Comparison of ENCODE assay signal across 8 cellular contexts in genomic region chr16:48156790-48157209, GRCh38. TPM values are rescaled to one million over a fixed set of nuclear protein-coding genes. Genes with fewer than 3 reads are reported as not detected.
DNase-seq lines count a peak whose midpoint lies in the region; ATAC-seq, FAIRE-seq and TF ChIP-seq lines count a peak whose summit lies in the region.

No MANE protein-coding gene starts in this region.

- TF ChIP-seq EP300 in K562 (IDR thresholded peaks at IDR 0.05; ENCODE audit: low read length), result no peak

- no peaks in the 10 kb centered on the region for H3K4me1 ChIP-seq in BE2C
- peaks cover 0 to 3% of the 10 kb centered on the region in 2 experiments; a peak in 2 of 5 replicates for H3K4me1 ChIP-seq in K562 (replicated peaks in 1 of 2; ENCODE audit: control insufficient read depth in 2 of 2, insufficient read depth in 2 of 2, low read length in 2 of 2)
- peaks cover 6 to 15% (median 7%) of the 10 kb centered on the region in 3 donors for H3K4me1 ChIP-seq in skeletal muscle tissue (ENCODE audit: control insufficient read depth in 3 of 3, insufficient read depth in 3 of 3, low read length in 3 of 3)

- peak overlapping the region; percentile 75; the same call in 1 of the 2 replicates for H2AFZ ChIP-seq in K562 (ENCODE audit: low read depth, low read length)

- FAIRE-seq in K562 (lab: Jason Lieb, UNC), result peak; percentile 87

- no peaks in the 10 kb centered on the region for H3K27me3 ChIP-seq in BE2C
- peaks cover 15 to 50% of the 10 kb centered on the region in 2 experiments; a peak in 3 of 5 replicates for H3K27me3 ChIP-seq in K562 (ENCODE audit: control insufficient read depth in 2 of 2, insufficient read depth in 2 of 2, low read length in 2 of 2)
- H3K27me3 ChIP-seq in skeletal muscle tissue (ENCODE audit: control insufficient read depth in 3 of 3, insufficient read depth in 3 of 3, low read length in 3 of 3), result no peaks in the 10 kb centered on the region

- in situ Hi-C loops in K562 (cut with MboI), result no loop called here

- DNase-seq in BE2C (peak; percentile 87), NCI-H2029 (lab: John Stamatoyannopoulos, UW) (peak; percentile 34), UCSD-AML1 (lab: John Stamatoyannopoulos, UW; ENCODE audit: unreplicated experiment) (peak; percentile 73), K562 (ENCODE audit: extremely low read depth in 1 of 4, low spot score in 3 of 4) (peak; percentile 68 to 82 (median 78)), iPS DF 4.7 (ENCODE audit: extremely low read depth, low spot score) (peak; percentile 53)

- H3K9ac ChIP-seq in K562 (ENCODE audit: insufficient read depth in 1 of 2, low read depth in 2 of 2, low read length in 2 of 2) (no peak overlapping the region), skeletal muscle tissue (ENCODE audit: low read depth in 1 of 3, low read length in 3 of 3) (peak overlapping the region in 1 of 3 donors; percentile 33)

- intact Hi-C loops in K562 (cut with micrococcal nuclease), result loop anchor here (1.0 to 10.0 kb wide), 4 partner anchors 38 to 1120 kb away; no protein-coding TSS in a partner anchor

- H3K27ac ChIP-seq in K562 (ENCODE audit: extremely low read depth, low read depth, low read length) (no peak overlapping the region), skeletal muscle tissue (ENCODE audit: low read depth, low read length) (no peak overlapping the region)

- H3K9me1 ChIP-seq in K562 (ENCODE audit: control insufficient read depth, insufficient read depth, low read length), result no peaks in the 10 kb centered on the region

- peak; percentile 53 for ATAC-seq in GM21526 (IDR thresholded peaks at IDR 0.05; ENCODE audit: low FRiP score, unreplicated experiment)
- ATAC-seq in K562, result peak; percentile 96
- ATAC-seq in HG03457 (IDR thresholded peaks at IDR 0.05; ENCODE audit: unreplicated experiment), result no peak

- 3% methylated on average over 16 of the region's 16 CpGs for WGBS in K562 (ENCODE audit: insufficient coverage, low coverage, missing lambda C conversion rate)

- no peaks in the 10 kb centered on the region for H3K79me2 ChIP-seq in K562 (ENCODE audit: control insufficient read depth, insufficient read depth, low read length)

- TF ChIP-seq RAD21 in K562 (CRISPR knock-in tag; conservative IDR thresholded peaks at IDR 0.05 in 1 of 2, IDR thresholded peaks at IDR 0.05 in 1 of 2), result peak; percentile 62 to 85

- H3K36me3 ChIP-seq in BE2C, result no peaks in the 10 kb centered on the region
- no peaks in the 10 kb centered on the region for H3K36me3 ChIP-seq in K562 (ENCODE audit: control insufficient read depth, insufficient read depth, low read length)
- no peaks in the 10 kb centered on the region for H3K36me3 ChIP-seq in skeletal muscle tissue (ENCODE audit: control insufficient read depth in 3 of 3, insufficient read depth in 3 of 3, low read length in 3 of 3)

- CTCF ChIA-PET in K562 (lab: Yijun Ruan, JAX; ENCODE audit: low intra/inter-chr PET ratio), result interaction anchor here (0.8 to 1.5 kb wide), 3 partner anchors 1015 to 1303 kb away, joined by 3 to 6 read pairs (median 4); no protein-coding TSS in a partner anchor

- H3K9me3 ChIP-seq in BE2C (no peaks in the 10 kb centered on the region), K562 (replicated peaks; ENCODE audit: control insufficient read depth, insufficient read depth, low read depth, low read length) (no peaks in the 10 kb centered on the region), skeletal muscle tissue (ENCODE audit: control insufficient read depth in 3 of 3, low read length in 3 of 3) (no peaks in the 10 kb centered on the region)

- no peak for TF ChIP-seq POLR2A in K562 (conservative IDR thresholded peaks at IDR 0.05)

- BruUV-seq in K562 (replicated peaks; lab: Mats Ljungman, UMichigan), result no TSS peak

- peak overlapping the region; percentile 47 for H3K4me3 ChIP-seq in BE2C (ENCODE audit: low read depth, low read length)
- H3K4me3 ChIP-seq in K562, result no peak overlapping the region
- peak overlapping the region in 2 of 3 donors; percentile 31 to 41 for H3K4me3 ChIP-seq in skeletal muscle tissue (ENCODE audit: low read length in 3 of 3)

- H3K4me2 ChIP-seq in K562 (ENCODE audit: insufficient read depth, low read length), result no peak overlapping the region; the same call in 1 of the 2 replicates

- POLR2A ChIA-PET in K562 (lab: Yijun Ruan, JAX), result interaction anchor here (0.6 kb wide), 1 partner anchor 511 kb away, joined by 4 read pairs; no protein-coding TSS in a partner anchor

- H4K20me1 ChIP-seq in K562 (replicated peaks; ENCODE audit: control insufficient read depth, insufficient read depth, low read length), result no peaks in the 10 kb centered on the region

- TF ChIP-seq CTCF in BE2C (IDR thresholded peaks at IDR 0.05; ENCODE audit: low read depth, low read length), result peak; percentile 89
- peak; percentile 90 to 93 (median 92) for TF ChIP-seq CTCF in K562 (IDR thresholded peaks at IDR 0.05 in 2 of 3, conservative IDR thresholded peaks at IDR 0.05 in 1 of 3; ENCODE audit: insufficient read depth in 2 of 3, low read depth in 1 of 3, low read length in 3 of 3)

TF ChIP-seq in K562, 482 proteins besides CTCF, POLR2A, EP300 and RAD21 (continues in another document):
- no peak for TF ChIP-seq ZNF121 (CRISPR knock-in tag; conservative IDR thresholded peaks at IDR 0.05)
- peak in 1 of 3 experiments; percentile 11 for TF ChIP-seq YY1 (IDR thresholded peaks at IDR 0.05; ENCODE audit: borderline replicate concordance in 1 of 3, control insufficient read depth in 1 of 3, extremely low read depth in 1 of 3, insufficient read depth in 3 of 3, insufficient read length in 1 of 3, insufficient replicate concordance in 2 of 3, low read depth in 1 of 3, low read length in 2 of 3)
- TF ChIP-seq MNT (conservative IDR thresholded peaks at IDR 0.05), result peak; percentile 67 to 76
- peak; percentile 23 to 53 for TF ChIP-seq E2F6 (IDR thresholded peaks at IDR 0.05; ENCODE audit: borderline replicate concordance in 1 of 2, extremely low read depth in 1 of 2, insufficient read depth in 1 of 2, insufficient read length in 1 of 2, low read depth in 1 of 2, low read length in 1 of 2, poor library complexity in 1 of 2, severe bottlenecking in 1 of 2)
- peak; percentile 53 for TF ChIP-seq ETV1 (tag; conservative IDR thresholded peaks at IDR 0.05; ENCODE audit: low read depth)
- TF ChIP-seq MYC (IDR thresholded peaks at IDR 0.05; ENCODE audit: low read depth, low read length), result peak; percentile 87
- TF ChIP-seq MYC (CRISPR knock-in tag; IDR thresholded peaks at IDR 0.05; ENCODE audit: borderline replicate concordance, low read depth), result no peak
- 0 out of 2 replicates have a peak, but pooled peaks have one; percentile 26 for TF ChIP-seq MXI1 (IDR thresholded peaks at IDR 0.05; ENCODE audit: low read depth, low read length)
- TF ChIP-seq IRF1 (CRISPR knock-in tag; IDR thresholded peaks at IDR 0.05; ENCODE audit: borderline replicate concordance), result no peak
- TF ChIP-seq L3MBTL2 (IDR thresholded peaks at IDR 0.05), result 0 out of 2 replicates have a peak, but pooled peaks have one; percentile 44
- TF ChIP-seq SPI1 (IDR thresholded peaks at IDR 0.05; ENCODE audit: borderline replicate concordance, low read depth, low read length), result 0 out of 2 replicates have a peak, but pooled peaks have one; percentile 15
- TF ChIP-seq CC2D1A (IDR thresholded peaks at IDR 0.05), result peak; percentile 56; the same call in 1 of the 2 replicates
- TF ChIP-seq ARID2 (IDR thresholded peaks at IDR 0.05), result 0 out of 2 replicates have a peak, but pooled peaks have one; percentile 61

RNA-seq across cellular contexts. Expression of gene ABCC12, which starts 1.0 kb away (rescaled TPM):
- polyA plus RNA-seq in BE2C (2012; ENCODE audit: insufficient read depth, insufficient read length, low read depth), result not detected
- total RNA-seq in K562 (2011; cell fraction: chromatin; rRNA removed; ENCODE audit: low replicate concordance), result not detected in 2 replicates
- not detected in 2 replicates for total RNA-seq in K562 (2011; cell fraction: nucleolus; rRNA removed)
- not detected in 2 replicates for total RNA-seq in K562 (2011; cell fraction: nucleoplasm; rRNA removed)
- total RNA-seq in K562 (2014; rRNA removed) (not detected in 2 replicates), K562 (2014; rRNA removed; fragmentation: Illumina TruSeq; extraction: Trizol) (not detected in 2 replicates), K562 (2015; rRNA removed; fragmentation: Illumina TruSeq; extraction: Trizol) (not detected in 2 replicates), K562 (2021) (not detected in 2 replicates), skeletal muscle tissue (not detected)
- polyA plus RNA-seq in K562 (2011; rRNA removed) (not detected in 2 replicates), K562 (2014; fragmentation: Illumina TruSeq; extraction: Trizol) (not detected in 2 replicates), K562 (2014; fragmentation: Nextera tagmentation; extraction: Ambion mirVana) (not detected), K562 (2014; rRNA removed) (not detected in 2 replicates)
- not detected in 2 replicates for polyA plus RNA-seq in K562 (2011; cell fraction: cytosol; rRNA removed)
- not detected in 2 replicates for polyA plus RNA-seq in K562 (2011; cell fraction: nucleus; rRNA removed)
- not detected in 2 replicates for polyA plus RNA-seq in K562 (2012)
- not detected in 2 replicates for polyA minus RNA-seq in K562 (2011; rRNA and poly(A)+ RNA removed)
- polyA minus RNA-seq in K562 (2011; cell fraction: cytosol; rRNA and poly(A)+ RNA removed), result not detected in 2 replicates
- not detected in 2 replicates for polyA minus RNA-seq in K562 (2011; cell fraction: nucleus; rRNA and poly(A)+ RNA removed)

Comparison
In these comparisons a context has a peak if more than half of its experiments do, and no peak if none do; other contexts are left out.
1. DNase-seq: peak in every context shown above with its lines; median percentile 87 in BE2C; 78 in K562; 73 in UCSD-AML1; 53 in iPS DF 4.7; 34 in NCI-H2029.